ENCODE assay signal across 11 cellular contexts in the genomic region with DNA sequence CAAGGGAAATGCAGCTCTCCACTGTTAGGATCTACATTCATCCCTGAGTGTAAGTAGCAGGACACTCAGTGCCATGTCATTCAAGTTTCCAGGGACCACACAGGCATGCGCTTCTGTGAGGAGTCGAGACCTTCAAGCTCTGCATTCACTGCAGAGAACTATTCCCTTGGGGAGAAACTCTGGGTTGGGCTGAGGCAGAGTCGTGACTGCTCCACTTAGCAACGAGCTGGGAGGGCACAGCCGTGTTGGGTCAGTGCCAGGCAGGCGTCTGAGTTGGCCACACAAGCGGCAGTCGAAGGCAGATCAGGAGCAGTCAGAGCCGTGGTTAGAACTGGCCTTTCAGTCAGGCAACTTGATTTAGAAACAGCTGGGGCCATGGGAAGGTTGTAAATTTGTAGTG. TPM values are rescaled to one million over a fixed set of nuclear protein-coding genes. Genes with fewer than 3 reads are reported as not detected.
DNase-seq lines count a peak whose midpoint lies in the region; ATAC-seq and TF ChIP-seq lines count a peak whose summit lies in the region.
"Had no signal": no experiment of that assay in that cellular context is flagged by ENCODE, and none has a peak within 500 bp of the region (broad histone marks: within the 10 kb centered on the region; RNA-seq: fewer than 3 reads in every experiment).

No MANE protein-coding gene starts in this region.

- H3K4me3 ChIP-seq in Caco-2 (ENCODE audit: low read depth, low read length) = no peak overlapping the region

- peaks cover 10% of the 10 kb centered on the region for H3K9me3 Mint-ChIP-seq in Caco-2 (ENCODE audit: unreplicated experiment)

- intact Hi-C loops in Caco-2 (cut with micrococcal nuclease; ENCODE audit: unreplicated experiment) (no loop called here), left cardiac atrium (cut with DNase I) (loop anchor here in 1 of 2 donors (10.0 kb wide), 1 partner anchor 237 kb away; a partner anchor contains a TSS)

- H3K4me1 Mint-ChIP-seq in Caco-2 (ENCODE audit: low read depth, unreplicated experiment) = peaks cover 27% of the 10 kb centered on the region

- CTCF ChIA-PET in Caco-2 (lab: Charles Lee) = interaction anchor here (1.2 to 2.3 kb wide), 4 partner anchors 8 to 140 kb away, joined by 3 to 13 read pairs (median 7); a partner anchor contains a TSS

- H3K4me3 Mint-ChIP-seq in Caco-2 (ENCODE audit: unreplicated experiment) = no peak overlapping the region

- no peaks in the 10 kb centered on the region for H3K9me3 ChIP-seq in Caco-2

- peaks cover 17% of the 10 kb centered on the region for H3K36me3 ChIP-seq in Caco-2 (ENCODE audit: control insufficient read depth, insufficient read depth, low read length)

- H3K27me3 Mint-ChIP-seq in Caco-2 (ENCODE audit: insufficient read depth, unreplicated experiment) = no peaks in the 10 kb centered on the region

- peak overlapping the region; percentile 36 for H3K27ac Mint-ChIP-seq in Caco-2 (ENCODE audit: unreplicated experiment)

- peaks cover 97% of the 10 kb centered on the region for H3K36me3 Mint-ChIP-seq in Caco-2 (ENCODE audit: insufficient read depth, unreplicated experiment)

- no peaks in the 10 kb centered on the region for H3K27me3 ChIP-seq in Caco-2 (replicated peaks; ENCODE audit: control insufficient read depth, insufficient read depth, low read length)

- no peak for TF ChIP-seq CTCF in Caco-2 (IDR thresholded peaks at IDR 0.05; ENCODE audit: insufficient read depth in 1 of 2, low read depth in 1 of 2, low read length in 1 of 2, severe bottlenecking in 1 of 2, unreplicated experiment in 1 of 2)

- ATAC-seq in left cardiac atrium (peak; percentile 84 to 95), GM18502 (IDR thresholded peaks at IDR 0.05; ENCODE audit: poor library complexity, unreplicated experiment) (no peak)

- POLR2A ChIA-PET in Caco-2 (lab: Charles Lee) = no interaction called here

- peaks cover 6% of the 10 kb centered on the region for H3K4me1 ChIP-seq in Caco-2

- DNase-seq in Caco-2 (no peak), T1000 (lab: John Stamatoyannopoulos, UW) (peak; percentile 23), left cardiac atrium (peak; percentile 80), putamen (ENCODE audit: low spot score) (peak; percentile 77), HuH-7.5 (ENCODE audit: low spot score) (no peak), NCI-H187 (lab: John Stamatoyannopoulos, UW) (no peak), NCI-H526 (lab: John Stamatoyannopoulos, UW) (no peak)
- DNase-seq: activated naive CD4-positive, alpha-beta T cell treated with Interleukin-2 at 50 U/mL for 16 hours; GF-D8 had no signal

- BruUV-seq in Caco-2 (replicated peaks; lab: Mats Ljungman, UMichigan) = no TSS peak

RNA-seq across cellular contexts. Expression of a gene that starts 14.7 kb away (rescaled TPM):
- total RNA-seq in Caco-2 (2022) (not detected in 2 replicates), left cardiac atrium (10 to 100 TPM; 16.4 to 38.1 TPM)
- total RNA-seq: SK-MEL-5 had no signal

RNA-seq across cellular contexts. Expression of a gene that starts 26.1 kb away (rescaled TPM):
- total RNA-seq in Caco-2 (2022) (85.6 and 96.7 TPM in 2 replicates), left cardiac atrium (1 to 10 TPM; 3.6 to 5.0 TPM)

RNA-seq across cellular contexts. Expression of a gene that starts 55.3 kb away (rescaled TPM):
- 76.1 and 78.8 TPM in 2 replicates for total RNA-seq in Caco-2 (2022)
- total RNA-seq in left cardiac atrium = 10 to 100 TPM in 1 of 2 donors, 1 to 10 TPM in 1; 7.8 to 14.6 TPM

Comparison
In these comparisons a context has a peak if more than half of its experiments do, and no peak if none do; other contexts are left out.
1. DNase-seq: peak in T1000 (single experiment), left cardiac atrium (single experiment) and putamen (single experiment); none in Caco-2 (0 of 2), HuH-7.5 (single experiment), NCI-H187 (0 of 2) and NCI-H526 (0 of 2).
2. RNA of a gene that starts 14.7 kb away (total RNA-seq): 16.4 to 38.1 TPM in left cardiac atrium; not detected in Caco-2; every median in the first group is over 10 times any median in the second.
3. RNA of a gene that starts 26.1 kb away (total RNA-seq): 85.6 to 96.7 TPM in Caco-2; 3.6 to 5.0 TPM in left cardiac atrium; every median in the first group is over 10 times any median in the second.